In the genomic region with DNA sequence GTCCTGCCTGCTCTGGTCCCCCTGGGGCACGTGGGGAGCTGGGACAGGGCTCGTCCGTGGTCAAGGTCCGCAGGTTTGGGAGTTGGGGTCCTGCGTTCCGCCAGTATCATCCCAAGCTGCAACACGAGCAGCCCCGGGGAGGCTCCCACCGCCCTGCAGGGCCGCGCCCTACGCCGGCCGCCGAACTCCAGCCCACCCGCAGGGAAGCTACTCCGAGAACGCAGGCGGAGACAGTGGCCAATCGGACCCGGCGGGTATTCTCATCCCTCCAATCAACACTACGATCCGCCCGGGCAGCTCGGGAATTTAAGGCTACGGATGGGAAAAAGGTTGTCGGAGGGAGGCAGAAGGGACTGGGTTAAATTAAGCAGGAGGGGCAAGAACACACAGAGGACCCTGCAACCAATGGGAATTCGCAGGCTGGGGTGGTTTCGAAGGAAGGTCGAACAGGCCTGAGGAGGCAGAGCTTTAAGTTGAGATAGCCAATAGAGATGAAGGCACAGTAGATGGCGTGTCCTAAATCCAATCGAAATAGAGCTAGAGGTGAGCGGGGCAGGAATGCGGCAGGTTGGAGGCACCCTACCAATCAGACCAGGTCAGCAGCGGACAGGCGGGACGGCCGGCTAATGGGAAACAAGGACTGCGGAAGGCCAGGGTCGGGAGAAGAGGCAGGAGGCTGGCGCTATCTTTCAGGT, we compare ENCODE assay signal across 8 cellular contexts. TPM values are rescaled to one million over a fixed set of nuclear protein-coding genes. Genes with fewer than 3 reads are reported as not detected.
DNase-seq lines count a peak whose midpoint lies in the region; ATAC-seq and TF ChIP-seq lines count a peak whose summit lies in the region.

No MANE protein-coding gene starts in this region.

- H3K9me3 ChIP-seq in iPS DF 6.9 (ENCODE audit: control insufficient read depth, insufficient read depth, low read length) (no peaks in the 10 kb centered on the region), gastrocnemius medialis (no peaks in the 10 kb centered on the region)

- H3K27ac ChIP-seq in iPS DF 6.9 (ENCODE audit: low read length) (peak overlapping the region; percentile 13), gastrocnemius medialis (peak overlapping the region; percentile 88 to 95 (median 94))

- no peaks in the 10 kb centered on the region for H3K27me3 ChIP-seq in iPS DF 6.9 (ENCODE audit: control insufficient read depth, insufficient read depth, low read length)
- no peaks in the 10 kb centered on the region for H3K27me3 ChIP-seq in gastrocnemius medialis

- peak in 1 of 5 experiments; percentile 3 for TF ChIP-seq CTCF in gastrocnemius medialis (IDR thresholded peaks at IDR 0.05 in 4 of 5, conservative IDR thresholded peaks at IDR 0.05 in 1 of 5)

- DNase-seq in 8988T (peak; percentile 85), NCI-H2029 (lab: John Stamatoyannopoulos, UW) (peak; percentile 90), T-helper 9 cell (peak; percentile 85), brain pericyte (ENCODE audit: low read depth, low spot score) (peak; percentile 100), iPS DF 6.9 (ENCODE audit: low read depth, low spot score) (peak; percentile 97), gastrocnemius medialis (peak; percentile 100)

- intact Hi-C loops in gastrocnemius medialis (cut with DNase I; ENCODE audit: low total_unique reads) = loop anchor here (1.0 to 2.0 kb wide), 3 partner anchors 18 to 26 kb away; a partner anchor contains a TSS

- ATAC-seq in GM18511 (IDR thresholded peaks at IDR 0.05; ENCODE audit: unreplicated experiment) (peak; percentile 85), HG02981 (IDR thresholded peaks at IDR 0.05; ENCODE audit: unreplicated experiment) (peak; percentile 85), gastrocnemius medialis (peak; percentile 85 to 90)

- peak overlapping the region; percentile 59; the same call in 1 of the 2 replicates for H3K4me3 ChIP-seq in iPS DF 6.9 (ENCODE audit: low read length)
- H3K4me3 ChIP-seq in gastrocnemius medialis = peak overlapping the region; percentile 70 to 87 (median 75)

- in situ Hi-C loops in gastrocnemius medialis (cut with MboI; ENCODE audit: low sequenced_read_pairs in 4 of 4) = no loop called here

- WGBS in iPS DF 6.9 (ENCODE audit: insufficient coverage, insufficient read length) = no CpG with 5 or more reads among the region's 42 CpGs

- 0 out of 2 replicates have a peak, but pooled peaks cover 5% of the 10 kb centered on the region for H3K36me3 ChIP-seq in iPS DF 6.9 (ENCODE audit: control insufficient read depth, insufficient read depth, low read length)
- H3K36me3 ChIP-seq in gastrocnemius medialis = peaks cover 0 to 22% of the 10 kb centered on the region in 2 donors

- H3K4me1 ChIP-seq in iPS DF 6.9 (ENCODE audit: control insufficient read depth, insufficient read depth, low read length) (0 out of 2 replicates have a peak, but pooled peaks cover 2% of the 10 kb centered on the region), gastrocnemius medialis (peaks cover 27 to 34% of the 10 kb centered on the region in 2 donors)

- peak; percentile 47 to 68 for TF ChIP-seq POLR2A in gastrocnemius medialis (IDR thresholded peaks at IDR 0.05)

RNA-seq across cellular contexts. Expression of a gene that starts 0.6 kb away (rescaled TPM):
- 100 to 1,000 TPM in 1 of 4 donors, 10 to 100 TPM in 3; 78.6 to 114 (median 91.0) TPM for total RNA-seq in gastrocnemius medialis

RNA-seq across cellular contexts. Expression of a gene that starts 16.1 kb away (rescaled TPM):
- total RNA-seq in gastrocnemius medialis = 1,000 to 10,000 TPM; 1,434 to 5,473 (median 3,204) TPM

RNA-seq across cellular contexts. Expression of a gene that starts 18.7 kb away (rescaled TPM):
- total RNA-seq in gastrocnemius medialis = 100 to 1,000 TPM; 304 to 750 (median 599) TPM

RNA-seq across cellular contexts. Expression of a gene that starts 20.5 kb away (rescaled TPM):
- total RNA-seq in gastrocnemius medialis = 10 to 100 TPM; 19.1 to 46.4 (median 36.4) TPM

RNA-seq across cellular contexts. Expression of a gene that starts 26.9 kb away (rescaled TPM):
- total RNA-seq in gastrocnemius medialis = 10 to 100 TPM; 51.2 to 99.5 (median 75.2) TPM

Comparison
In these comparisons a context has a peak if more than half of its experiments do, and no peak if none do; other contexts are left out.
1. Peak in every context shown above with its lines: DNase-seq, ATAC-seq, H3K4me3 ChIP-seq and H3K27ac ChIP-seq.